In genomic region chr2:190366248-190366753, GRCh38 we compare ENCODE assay signal across 1 cellular context.
A peak's percentile ranks its signal among the peaks of the same experiment; 100 is the strongest.
TF ChIP-seq lines count a peak whose summit lies in the region.

No MANE protein-coding gene starts in this region.

TF ChIP-seq in K562, 482 proteins besides CTCF, POLR2A, EP300 and RAD21:
- TF ChIP-seq HDAC8 (tag; IDR thresholded peaks at IDR 0.05) (no peak), HNRNPUL1 (IDR thresholded peaks at IDR 0.05; ENCODE audit: low read length) (no peak), ZNF212 (CRISPR knock-in tag; IDR thresholded peaks at IDR 0.05) (0 out of 2 replicates have a peak, but pooled peaks have one; percentile 17), CCAR2 (IDR thresholded peaks at IDR 0.05; ENCODE audit: low read depth, low read length) (no peak)
